In the genomic region with DNA sequence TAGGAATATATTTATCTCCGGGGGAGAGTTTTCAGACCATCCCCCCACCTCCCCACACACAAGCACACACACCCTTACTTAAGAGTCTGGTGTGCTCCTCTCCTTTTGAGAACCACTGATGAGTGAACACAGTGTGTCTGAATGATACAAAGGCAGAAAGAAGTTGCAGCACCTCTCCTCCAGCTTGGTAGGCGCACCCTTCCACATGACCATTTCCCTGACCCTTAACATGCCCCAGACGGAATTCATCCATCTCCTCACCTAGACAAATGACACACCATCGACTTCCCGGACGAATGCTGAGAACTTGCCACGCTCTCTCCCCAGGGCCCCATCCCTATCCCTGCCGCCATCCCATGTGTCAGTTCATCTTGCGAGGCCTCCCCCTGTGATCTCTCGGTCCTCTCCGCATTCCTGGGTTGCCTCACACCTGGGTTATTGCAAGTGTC, we compare ENCODE assay signal across 1 cellular context.
TF ChIP-seq lines count a peak whose summit lies in the region.

No MANE protein-coding gene starts in this region.

TF ChIP-seq in GM23338, 12 proteins besides CTCF, POLR2A, EP300 and RAD21 (continued from another document):
- TF ChIP-seq ZNF462 (CRISPR knock-in tag; IDR thresholded peaks at IDR 0.05) (no peak), POLR2AphosphoS5 (IDR thresholded peaks at IDR 0.05; ENCODE audit: low read depth) (no peak), ZNF114 (CRISPR knock-in tag; IDR thresholded peaks at IDR 0.05) (no peak), EZH2 (IDR thresholded peaks at IDR 0.05; ENCODE audit: low read depth, unreplicated experiment) (no peak), ETS1 (IDR thresholded peaks at IDR 0.05) (no peak), NANOG (IDR thresholded peaks at IDR 0.05; ENCODE audit: borderline replicate concordance) (no peak), STAT1 (IDR thresholded peaks at IDR 0.05; ENCODE audit: unreplicated experiment) (no peak), EZH2phosphoT487 (IDR thresholded peaks at IDR 0.05; ENCODE audit: unreplicated experiment) (no peak)
- TF ChIP-seq, protein P1, sequence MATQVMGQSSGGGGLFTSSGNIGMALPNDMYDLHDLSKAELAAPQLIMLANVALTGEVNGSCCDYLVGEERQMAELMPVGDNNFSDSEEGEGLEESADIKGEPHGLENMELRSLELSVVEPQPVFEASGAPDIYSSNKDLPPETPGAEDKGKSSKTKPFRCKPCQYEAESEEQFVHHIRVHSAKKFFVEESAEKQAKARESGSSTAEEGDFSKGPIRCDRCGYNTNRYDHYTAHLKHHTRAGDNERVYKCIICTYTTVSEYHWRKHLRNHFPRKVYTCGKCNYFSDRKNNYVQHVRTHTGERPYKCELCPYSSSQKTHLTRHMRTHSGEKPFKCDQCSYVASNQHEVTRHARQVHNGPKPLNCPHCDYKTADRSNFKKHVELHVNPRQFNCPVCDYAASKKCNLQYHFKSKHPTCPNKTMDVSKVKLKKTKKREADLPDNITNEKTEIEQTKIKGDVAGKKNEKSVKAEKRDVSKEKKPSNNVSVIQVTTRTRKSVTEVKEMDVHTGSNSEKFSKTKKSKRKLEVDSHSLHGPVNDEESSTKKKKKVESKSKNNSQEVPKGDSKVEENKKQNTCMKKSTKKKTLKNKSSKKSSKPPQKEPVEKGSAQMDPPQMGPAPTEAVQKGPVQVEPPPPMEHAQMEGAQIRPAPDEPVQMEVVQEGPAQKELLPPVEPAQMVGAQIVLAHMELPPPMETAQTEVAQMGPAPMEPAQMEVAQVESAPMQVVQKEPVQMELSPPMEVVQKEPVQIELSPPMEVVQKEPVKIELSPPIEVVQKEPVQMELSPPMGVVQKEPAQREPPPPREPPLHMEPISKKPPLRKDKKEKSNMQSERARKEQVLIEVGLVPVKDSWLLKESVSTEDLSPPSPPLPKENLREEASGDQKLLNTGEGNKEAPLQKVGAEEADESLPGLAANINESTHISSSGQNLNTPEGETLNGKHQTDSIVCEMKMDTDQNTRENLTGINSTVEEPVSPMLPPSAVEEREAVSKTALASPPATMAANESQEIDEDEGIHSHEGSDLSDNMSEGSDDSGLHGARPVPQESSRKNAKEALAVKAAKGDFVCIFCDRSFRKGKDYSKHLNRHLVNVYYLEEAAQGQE (IDR thresholded peaks at IDR 0.05; ENCODE audit: unreplicated experiment) = no peak
